In genomic region chr2:68771211-68771721, GRCh38 we compare ENCODE assay signal across 10 cellular contexts. TPM values are rescaled to one million over a fixed set of nuclear protein-coding genes. Genes with fewer than 3 reads are reported as not detected.
DNase-seq lines count a peak whose midpoint lies in the region; ATAC-seq and TF ChIP-seq lines count a peak whose summit lies in the region.
"Had no signal": no experiment of that assay in that cellular context is flagged by ENCODE, and none has a peak within 500 bp of the region (broad histone marks: within the 10 kb centered on the region; RNA-seq: fewer than 3 reads in every experiment).

No MANE protein-coding gene starts in this region.

- H3K9me3 ChIP-seq in upper lobe of left lung: no peaks in the 10 kb centered on the region

- H3K36me3 ChIP-seq in upper lobe of left lung: no peaks in the 10 kb centered on the region

- ATAC-seq in memory B cell (ENCODE audit: low read depth) (no peak), upper lobe of left lung (ENCODE audit: low FRiP score in 2 of 2) (no peak)

- 35 to 45% methylated on average over 3 of the region's 3 CpGs for WGBS in upper lobe of left lung, 2 donors

- no peaks in the 10 kb centered on the region for H3K9me3 Mint-ChIP-seq in activated naive CD4-positive, alpha-beta T cell treated with anti-CD3 and anti-CD28 coated beads, Interleukin-2, amount 50 U/mL, for 24 hours
- no peaks in the 10 kb centered on the region for H3K9me3 Mint-ChIP-seq in memory B cell
- H3K9me3 Mint-ChIP-seq: mesothelial cell of epicardium had no signal

- no peak overlapping the region for H3K4me3 ChIP-seq in upper lobe of left lung

- no peak for TF ChIP-seq POLR2A in upper lobe of left lung (IDR thresholded peaks at IDR 0.05)

- no peaks in the 10 kb centered on the region for H3K27me3 Mint-ChIP-seq in activated naive CD4-positive, alpha-beta T cell treated with anti-CD3 and anti-CD28 coated beads, Interleukin-2, amount 50 U/mL, for 24 hours
- H3K27me3 Mint-ChIP-seq in memory B cell: no peaks in the 10 kb centered on the region

- H3K27ac ChIP-seq in caudate nucleus (ENCODE audit: low read depth, low read length): peak overlapping the region; percentile 63
- H3K27ac ChIP-seq in upper lobe of left lung: peak overlapping the region; percentile 66 to 87 (median 86)
- H3K27ac ChIP-seq: KMS-11 had no signal

- TF ChIP-seq CTCF in upper lobe of left lung (IDR thresholded peaks at IDR 0.05): no peak

- H3K36me3 Mint-ChIP-seq in activated naive CD4-positive, alpha-beta T cell treated with anti-CD3 and anti-CD28 coated beads, Interleukin-2, amount 50 U/mL, for 24 hours: peaks cover 10% of the 10 kb centered on the region
- H3K36me3 Mint-ChIP-seq in memory B cell: peaks cover 13% of the 10 kb centered on the region
- H3K36me3 Mint-ChIP-seq: mesothelial cell of epicardium had no signal

- H3K4me1 Mint-ChIP-seq in activated naive CD4-positive, alpha-beta T cell treated with anti-CD3 and anti-CD28 coated beads, Interleukin-2, amount 50 U/mL, for 24 hours: peaks cover 99% of the 10 kb centered on the region
- H3K4me1 Mint-ChIP-seq in memory B cell: peaks cover 79% of the 10 kb centered on the region

- H3K4me3 Mint-ChIP-seq in activated naive CD4-positive, alpha-beta T cell treated with anti-CD3 and anti-CD28 coated beads, Interleukin-2, amount 50 U/mL, for 24 hours: peak overlapping the region; percentile 60
- H3K4me3 Mint-ChIP-seq in memory B cell: peak overlapping the region; percentile 46
- H3K4me3 Mint-ChIP-seq: mesothelial cell of epicardium had no signal

- no peaks in the 10 kb centered on the region for H3K27me3 ChIP-seq in upper lobe of left lung

- no peak for DNase-seq in activated naive CD4-positive, alpha-beta T cell treated with anti-CD3 and anti-CD28 coated beads, Interleukin-2, amount 50 U/mL, for 16 hours
- DNase-seq in caudate nucleus (lab: John Stamatoyannopoulos, UW) (no peak), memory B cell (ENCODE audit: low spot score in 2 of 2) (no peak), upper lobe of left lung (no peak), GM19238 (ENCODE audit: insufficient read length, low spot score) (no peak), glomerular visceral epithelial cell (ENCODE audit: extremely low spot score) (no peak), C1 segment of cervical spinal cord (lab: John Stamatoyannopoulos, UW) (no peak)

- H3K27ac Mint-ChIP-seq in activated naive CD4-positive, alpha-beta T cell treated with anti-CD3 and anti-CD28 coated beads, Interleukin-2, amount 50 U/mL, for 24 hours: peak overlapping the region; percentile 92
- H3K27ac Mint-ChIP-seq in memory B cell: peak overlapping the region; percentile 96
- H3K27ac Mint-ChIP-seq: mesothelial cell of epicardium had no signal

- peaks cover 74 to 94% (median 81%) of the 10 kb centered on the region in 4 donors for H3K4me1 ChIP-seq in upper lobe of left lung

- peak in 1 of 4 donors; percentile 33 for TF ChIP-seq EP300 in upper lobe of left lung (IDR thresholded peaks at IDR 0.05)

RNA-seq across cellular contexts. Expression of gene ARHGAP25, which starts 36.7 kb away (rescaled TPM):
- 10 to 100 TPM; 13.2 to 36.1 (median 26.3) TPM for total RNA-seq in upper lobe of left lung
